Comparison of ENCODE assay signal across 1 cellular context in genomic region chr5:98997000-98997399, GRCh38.
TF ChIP-seq lines count a peak whose summit lies in the region.

No MANE protein-coding gene starts in this region.

TF ChIP-seq in IMR-90, 13 proteins besides CTCF, POLR2A, EP300 and RAD21 (continued from another document):
- TF ChIP-seq RFX5 (IDR thresholded peaks at IDR 0.05; ENCODE audit: low read depth, low read length) = no peak
